ENCODE assay signal across 8 cellular contexts in genomic region chr11:119742263-119742861, GRCh38. TPM values are rescaled to one million over a fixed set of nuclear protein-coding genes. Genes with fewer than 3 reads are reported as not detected.
DNase-seq lines count a peak whose midpoint lies in the region; ATAC-seq and TF ChIP-seq lines count a peak whose summit lies in the region.

No MANE protein-coding gene starts in this region.

- peak overlapping the region; percentile 49; the same call in 1 of the 2 replicates for H3K4me2 ChIP-seq in IMR-90 (ENCODE audit: low read depth, low read length)
- H3K4me2 ChIP-seq in hepatocyte = peak overlapping the region; percentile 84

- dilution Hi-C loops in IMR-90 (cut with HindIII; ENCODE audit: low sequenced_read_pairs, unreplicated experiment) = no loop called here

- H3K14ac ChIP-seq in IMR-90 (replicated peaks; ENCODE audit: low read depth, low read length) = no peak overlapping the region

- peaks cover 65% of the 10 kb centered on the region for H3K27me3 ChIP-seq in IMR-90 (ENCODE audit: control insufficient read depth, insufficient read depth, low read length)
- peaks cover 6% of the 10 kb centered on the region for H3K27me3 ChIP-seq in hepatocyte

- H2AK9ac ChIP-seq in IMR-90 (replicated peaks; ENCODE audit: low read depth, low read length, poor library complexity) = peak overlapping the region; percentile 26

- CTCF ChIA-PET in IMR-90 (lab: Yijun Ruan, JAX) = no interaction called here

- in situ Hi-C loops in IMR-90 (cut with MboI; ENCODE audit: low sequenced_read_pairs) = no loop called here

- no peak overlapping the region for H4K91ac ChIP-seq in IMR-90 (ENCODE audit: insufficient read depth, low read depth, low read length)

- H2AFZ ChIP-seq in IMR-90 (replicated peaks; ENCODE audit: low read length, poor library complexity) (peak overlapping the region; percentile 58), hepatocyte (no peak overlapping the region)

- H2AK5ac ChIP-seq in IMR-90 (ENCODE audit: low read depth, low read length) = no peak overlapping the region

- H3K27ac ChIP-seq in IMR-90 (ENCODE audit: insufficient read depth, low read length) (no peak overlapping the region), hepatocyte (no peak overlapping the region)

- no peak overlapping the region for H3K56ac ChIP-seq in IMR-90 (ENCODE audit: extremely low read depth, insufficient read depth, low read length)

- no peaks in the 10 kb centered on the region for H3K9me3 ChIP-seq in IMR-90 (ENCODE audit: control insufficient read depth, insufficient read depth, low read length)
- H3K9me3 ChIP-seq in hepatocyte (ENCODE audit: low read depth) = no peaks in the 10 kb centered on the region

- H3K4me1 ChIP-seq in IMR-90 (ENCODE audit: control insufficient read depth, insufficient read depth, low read length) = no peaks in the 10 kb centered on the region; the same call in 1 of the 2 replicates
- H3K4me1 ChIP-seq in hepatocyte (ENCODE audit: insufficient read depth) = peaks cover 16% of the 10 kb centered on the region

- no peaks in the 10 kb centered on the region for H3K79me2 ChIP-seq in hepatocyte

- ATAC-seq in IMR-90 (ENCODE audit: low read depth) (peak; percentile 52), GM18867 (IDR thresholded peaks at IDR 0.05; ENCODE audit: unreplicated experiment) (no peak), HG03469 (IDR thresholded peaks at IDR 0.05; ENCODE audit: unreplicated experiment) (no peak)

- TF ChIP-seq RAD21 in IMR-90 (IDR thresholded peaks at IDR 0.05; ENCODE audit: low read length) = no peak

- no peak for TF ChIP-seq POLR2A in IMR-90 (IDR thresholded peaks at IDR 0.05; ENCODE audit: low read depth, low read length)

- H4K20me1 ChIP-seq in IMR-90 (ENCODE audit: insufficient read depth, low read length) = no peaks in the 10 kb centered on the region
- H4K20me1 ChIP-seq in hepatocyte (ENCODE audit: insufficient read depth, poor library complexity, severe bottlenecking) = no peaks in the 10 kb centered on the region

- no peak overlapping the region for H4K8ac ChIP-seq in IMR-90 (ENCODE audit: low read depth in 2 of 2, low read length in 2 of 2)

- H3K23ac ChIP-seq in IMR-90 (ENCODE audit: low read depth, low read length) = no peak overlapping the region

- POLR2A ChIA-PET in IMR-90 (lab: Charles Lee; ENCODE audit: unreplicated experiment) = no interaction called here

- no peak overlapping the region for H2BK20ac ChIP-seq in IMR-90 (ENCODE audit: low read depth, low read length)

- H2BK15ac ChIP-seq in IMR-90 (ENCODE audit: low read depth, low read length) = no peak overlapping the region

- H3K4me3 ChIP-seq in IMR-90 (ENCODE audit: insufficient read depth, low read depth, low read length) (no peak overlapping the region), hepatocyte (peak overlapping the region; percentile 31), skeletal muscle cell (ENCODE audit: low read depth, low read length) (peak overlapping the region; percentile 30)

- BruUV-seq in IMR-90 (replicated peaks; lab: Mats Ljungman, UMichigan) = no TSS peak

- H3K18ac ChIP-seq in IMR-90 (ENCODE audit: low read depth, low read length) = no peak overlapping the region

- no peaks in the 10 kb centered on the region for H3K9me2 ChIP-seq in hepatocyte (replicated peaks; ENCODE audit: insufficient read depth)

- DNase-seq in IMR-90 = no peak
- peak; percentile 27 for DNase-seq in activated T-cell treated with anti-CD3 and anti-CD28 coated beads, Interleukin-2, amount 50 U/mL, for 1 hour
- peak; percentile 57 for DNase-seq in hepatocyte (ENCODE audit: low spot score)
- DNase-seq in skeletal muscle cell (ENCODE audit: low read depth) = no peak
- DNase-seq in HuH-7.5 (ENCODE audit: low spot score) = no peak
- DNase-seq in NCI-H2107 treated with DMSO at 0.1 percent for 48 hours (lab: John Stamatoyannopoulos, UW; ENCODE audit: unreplicated experiment) = no peak

- no peak overlapping the region for H3K4ac ChIP-seq in IMR-90 (ENCODE audit: low read depth, low read length)

- H4K5ac ChIP-seq in IMR-90 (ENCODE audit: low read depth, low read length) = no peak overlapping the region

- intact Hi-C loops in IMR-90 (cut with micrococcal nuclease) = no loop called here

- no peak overlapping the region for H2BK120ac ChIP-seq in IMR-90 (ENCODE audit: low read depth, low read length)

- no peak overlapping the region for H3K9ac ChIP-seq in IMR-90 (ENCODE audit: low read depth, low read length)

- H3K9me1 ChIP-seq in IMR-90 (ENCODE audit: insufficient read depth, low read length) = 0 out of 2 replicates have a peak, but pooled peaks cover 2% of the 10 kb centered on the region

- H2BK5ac ChIP-seq in IMR-90 (ENCODE audit: low read depth, low read length, poor library complexity, severe bottlenecking) = no peak overlapping the region

- 4% methylated on average over 5 of the region's 38 CpGs; no CpG with 5 or more reads in 1 of the 2 experiments for WGBS in IMR-90 (ENCODE audit: extremely low coverage in 2 of 2, insufficient read length in 1 of 2), 2 experiments
- WGBS in hepatocyte (ENCODE audit: low lambda C conversion rate, missing lambda C conversion rate) = 4% methylated on average over 21 of the region's 38 CpGs

- no peaks in the 10 kb centered on the region for H3K79me1 ChIP-seq in IMR-90 (ENCODE audit: low read depth in 1 of 2, low read length in 2 of 2)

- TF ChIP-seq CTCF in IMR-90 (conservative IDR thresholded peaks at IDR 0.05; ENCODE audit: low read depth, low read length) (no peak), hepatocyte (IDR thresholded peaks at IDR 0.05; ENCODE audit: poor library complexity) (no peak)

- no peaks in the 10 kb centered on the region for H3K36me3 ChIP-seq in IMR-90 (ENCODE audit: control insufficient read depth, insufficient read depth, low read length)
- no peaks in the 10 kb centered on the region for H3K36me3 ChIP-seq in hepatocyte (replicated peaks; ENCODE audit: insufficient read depth, low read depth)

TF ChIP-seq in IMR-90, 13 proteins besides CTCF, POLR2A, EP300 and RAD21:
- TF ChIP-seq RCOR1 (IDR thresholded peaks at IDR 0.05; ENCODE audit: insufficient replicate concordance, low read length) = no peak
- no peak for TF ChIP-seq NFE2L2 (IDR thresholded peaks at IDR 0.05; ENCODE audit: low read depth, low read length)
- TF ChIP-seq CEBPB (IDR thresholded peaks at IDR 0.05; ENCODE audit: low read depth, low read length) = no peak
- no peak for TF ChIP-seq MAFK (IDR thresholded peaks at IDR 0.05; ENCODE audit: low read depth, low read length)
- TF ChIP-seq CHD1 (IDR thresholded peaks at IDR 0.05; ENCODE audit: low read depth, low read length) = no peak
- TF ChIP-seq BHLHE40 (IDR thresholded peaks at IDR 0.05; ENCODE audit: low read depth, low read length) = no peak
- no peak for TF ChIP-seq ELK1 (IDR thresholded peaks at IDR 0.05; ENCODE audit: borderline replicate concordance, low read depth, low read length)
- TF ChIP-seq SMC3 (IDR thresholded peaks at IDR 0.05; ENCODE audit: low read depth, low read length) = no peak
- TF ChIP-seq FOS (IDR thresholded peaks at IDR 0.05; ENCODE audit: low read depth, low read length) = no peak
- TF ChIP-seq USF2 (IDR thresholded peaks at IDR 0.05; ENCODE audit: low read depth, low read length) = no peak
- no peak for TF ChIP-seq MXI1 (IDR thresholded peaks at IDR 0.05; ENCODE audit: borderline replicate concordance, low read depth, low read length)
- no peak for TF ChIP-seq MAZ (IDR thresholded peaks at IDR 0.05; ENCODE audit: borderline replicate concordance, low read depth, low read length)
TF ChIP-seq in IMR-90: peak in this region for 0.

RNA-seq across cellular contexts. Expression of gene NECTIN1, which starts 13.4 kb away (rescaled TPM):
- total RNA-seq in IMR-90 (2012; rRNA removed) (1.7 and 2.3 TPM in 2 replicates), hepatocyte (3.7 and 7.4 TPM in 2 replicates)
- polyA plus RNA-seq in IMR-90 (2012; rRNA removed) (3.0 and 4.2 TPM in 2 replicates), hepatocyte (3.6 and 6.3 TPM in 2 replicates)
- 2.8 and 3.4 TPM in 2 replicates for polyA plus RNA-seq in IMR-90 (2012; cell fraction: cytosol; rRNA removed)
- polyA plus RNA-seq in IMR-90 (2012; cell fraction: nucleus; rRNA removed; ENCODE audit: low replicate concordance) = 2.2 and 3.3 TPM in 2 replicates

Comparison
In these comparisons a context has a peak if more than half of its experiments do, and no peak if none do; other contexts are left out.
1. DNase-seq: peak in activated T-cell treated with anti-CD3 and anti-CD28 coated beads, Interleukin-2, amount 50 U/mL, for 1 hour (single experiment) and hepatocyte (single experiment); none in IMR-90 (single experiment), skeletal muscle cell (single experiment), HuH-7.5 (single experiment) and NCI-H2107 treated with DMSO at 0.1 percent for 48 hours (single experiment).